10 cellular contexts compared by ENCODE assay signal in the genomic region with DNA sequence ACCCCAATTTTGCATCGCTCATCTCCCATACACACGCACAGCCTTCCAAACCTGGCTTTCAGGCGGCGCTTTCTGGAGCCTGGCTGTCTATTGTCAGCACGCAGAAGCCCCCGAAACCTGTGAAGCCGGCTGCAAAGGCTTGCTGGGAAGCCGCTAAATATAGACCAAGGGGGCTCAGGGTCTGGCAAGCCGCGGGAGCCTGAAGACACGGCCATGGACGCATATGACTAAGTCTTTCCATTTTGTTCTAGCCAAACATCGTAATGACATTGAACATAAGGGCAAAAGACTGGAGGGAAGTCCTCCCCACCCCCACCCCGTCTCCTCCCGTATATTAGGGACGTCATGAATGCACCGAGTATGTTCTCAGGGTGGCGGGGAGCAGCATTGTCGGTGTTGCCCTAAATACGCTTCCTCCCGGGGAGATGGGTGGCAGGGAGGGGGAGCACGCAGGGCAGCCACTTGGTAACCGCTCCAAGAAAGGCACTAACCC. TPM values are rescaled to one million over a fixed set of nuclear protein-coding genes. Genes with fewer than 3 reads are reported as not detected.
DNase-seq lines count a peak whose midpoint lies in the region; ATAC-seq and TF ChIP-seq lines count a peak whose summit lies in the region.
"Had no signal": no experiment of that assay in that cellular context is flagged by ENCODE, and none has a peak within 500 bp of the region (broad histone marks: within the 10 kb centered on the region; RNA-seq: fewer than 3 reads in every experiment).

No MANE protein-coding gene starts in this region.

- WGBS in mesenchymal stem cell: 5% methylated on average over 22 of the region's 23 CpGs

- no peak overlapping the region for H4K91ac ChIP-seq in mesenchymal stem cell (ENCODE audit: low read length)

- H2AK5ac ChIP-seq in mesenchymal stem cell (ENCODE audit: low read length, severe bottlenecking): no peak overlapping the region

- H3K27ac ChIP-seq in cardiac muscle cell: no peak overlapping the region
- no peak overlapping the region for H3K27ac ChIP-seq in mesenchymal stem cell (ENCODE audit: low read length, poor library complexity, severe bottlenecking)
- no peak overlapping the region for H3K27ac ChIP-seq in upper lobe of right lung

- H3K9me3 ChIP-seq in cardiac muscle cell (ENCODE audit: low read depth) (no peaks in the 10 kb centered on the region), mesenchymal stem cell (ENCODE audit: control insufficient read depth, low read length) (no peaks in the 10 kb centered on the region), upper lobe of right lung (no peaks in the 10 kb centered on the region)

- no peak overlapping the region for H2BK120ac ChIP-seq in mesenchymal stem cell (ENCODE audit: low read depth, low read length)

- H3K4me2 ChIP-seq in mesenchymal stem cell (ENCODE audit: low read length, poor library complexity, severe bottlenecking): peak overlapping the region; percentile 87

- H3K4me1 ChIP-seq in cardiac muscle cell (ENCODE audit: low read depth) (peaks cover 4% of the 10 kb centered on the region), mesenchymal stem cell (ENCODE audit: control insufficient read depth, insufficient read depth, low read depth, low read length) (peaks cover 12% of the 10 kb centered on the region), upper lobe of right lung (no peaks in the 10 kb centered on the region)

- no peaks in the 10 kb centered on the region for H3K79me1 ChIP-seq in mesenchymal stem cell (replicated peaks; ENCODE audit: low read length, poor library complexity, severe bottlenecking)

- H3K4me3 ChIP-seq in cardiac muscle cell (peak overlapping the region; percentile 80), mesenchymal stem cell (ENCODE audit: insufficient read depth in 1 of 2, low read depth in 1 of 2, low read length in 2 of 2) (peak overlapping the region in 1 of 2 experiments; percentile 56), upper lobe of right lung (peak overlapping the region; percentile 16)

- no peak overlapping the region for H2BK12ac ChIP-seq in mesenchymal stem cell (ENCODE audit: low read length in 2 of 2)

- H3K14ac ChIP-seq in mesenchymal stem cell (ENCODE audit: low read length in 2 of 2): no peak overlapping the region

- H3K18ac ChIP-seq in mesenchymal stem cell (ENCODE audit: low read depth in 1 of 2, low read length in 2 of 2): no peak overlapping the region

- no peak overlapping the region for H3K9ac ChIP-seq in mesenchymal stem cell (ENCODE audit: low read length)

- intact Hi-C loops in Right ventricle myocardium superior (cut with DNase I): no loop called here
- intact Hi-C loops in upper lobe of right lung (cut with DNase I): no loop called here

- H3K23ac ChIP-seq in mesenchymal stem cell (ENCODE audit: low read length in 2 of 2): no peak overlapping the region

- no peak overlapping the region for H3K4ac ChIP-seq in mesenchymal stem cell (ENCODE audit: low read depth in 1 of 2, low read length in 2 of 2)

- ATAC-seq in Right ventricle myocardium superior (ENCODE audit: poor library complexity): no peak
- ATAC-seq in upper lobe of right lung: no peak

- TF ChIP-seq CTCF in cardiac muscle cell (IDR thresholded peaks at IDR 0.05; ENCODE audit: low read depth, low read length): no peak
- no peak for TF ChIP-seq CTCF in upper lobe of right lung (IDR thresholded peaks at IDR 0.05)

- H2BK15ac ChIP-seq in mesenchymal stem cell (ENCODE audit: low read depth, poor library complexity, severe bottlenecking): no peak overlapping the region

- H4K8ac ChIP-seq in mesenchymal stem cell (ENCODE audit: low read length): no peak overlapping the region

- H3K27me3 ChIP-seq in cardiac muscle cell (peaks cover 50% of the 10 kb centered on the region), mesenchymal stem cell (ENCODE audit: control insufficient read depth in 1 of 2, insufficient read depth in 1 of 2, low read length in 2 of 2) (peaks cover 34 to 44% of the 10 kb centered on the region in 2 experiments), upper lobe of right lung (peaks cover 31% of the 10 kb centered on the region)

- no peak overlapping the region for H2BK5ac ChIP-seq in mesenchymal stem cell (ENCODE audit: low read depth, low read length, poor library complexity, severe bottlenecking)

- DNase-seq in cardiac muscle cell (ENCODE audit: low read depth in 1 of 2, low spot score in 1 of 2): peak in 1 of 2 donors; percentile 67
- no peak for DNase-seq in Right ventricle myocardium superior
- peak; percentile 43 for DNase-seq in cerebellum (ENCODE audit: low spot score)
- peak; percentile 31 for DNase-seq in mesenchymal stem cell
- DNase-seq in upper lobe of right lung: no peak
- DNase-seq in Kasumi-1 (lab: John Stamatoyannopoulos, UW): no peak
- DNase-seq in GF-D8 (lab: John Stamatoyannopoulos, UW): no peak
- no peak for DNase-seq in NCI-H146 treated with DMSO at 0.1 percent for 48 hours (lab: John Stamatoyannopoulos, UW; ENCODE audit: unreplicated experiment)
- DNase-seq: AML-193, kidney glomerular epithelial cell had no signal

- peak overlapping the region; percentile 49 for H2AFZ ChIP-seq in mesenchymal stem cell (ENCODE audit: low read depth, low read length)

- H3K36me3 ChIP-seq in cardiac muscle cell (no peaks in the 10 kb centered on the region), mesenchymal stem cell (ENCODE audit: control insufficient read depth in 1 of 2, insufficient read depth in 2 of 2, low read depth in 1 of 2, low read length in 2 of 2) (no peaks in the 10 kb centered on the region), upper lobe of right lung (no peaks in the 10 kb centered on the region)

RNA-seq across cellular contexts. Expression of gene CTNND2, which starts 1.1 kb away (rescaled TPM):
- total RNA-seq in cardiac muscle cell: 6.3 and 11.0 TPM in 2 replicates
- 7.5 and 12.7 TPM in 2 replicates for polyA plus RNA-seq in cardiac muscle cell
- 1.7 TPM for total RNA-seq in Right ventricle myocardium superior
- total RNA-seq in cerebellum: 76.9 TPM
- polyA plus RNA-seq in mesenchymal stem cell (2013, experiment 1 of 2): 1.4 TPM
- polyA plus RNA-seq in mesenchymal stem cell (2013, experiment 2 of 2): 2.1 TPM
- 6.9 TPM for total RNA-seq in upper lobe of right lung

Comparison
In these comparisons a context has a peak if more than half of its experiments do, and no peak if none do; other contexts are left out.
1. DNase-seq: peak in cerebellum (single experiment) and mesenchymal stem cell (single experiment); none in Right ventricle myocardium superior (single experiment), upper lobe of right lung (single experiment), Kasumi-1 (0 of 2), GF-D8 (single experiment) and NCI-H146 treated with DMSO at 0.1 percent for 48 hours (single experiment).